Comparison of ENCODE assay signal across 2 cellular contexts in the genomic region with DNA sequence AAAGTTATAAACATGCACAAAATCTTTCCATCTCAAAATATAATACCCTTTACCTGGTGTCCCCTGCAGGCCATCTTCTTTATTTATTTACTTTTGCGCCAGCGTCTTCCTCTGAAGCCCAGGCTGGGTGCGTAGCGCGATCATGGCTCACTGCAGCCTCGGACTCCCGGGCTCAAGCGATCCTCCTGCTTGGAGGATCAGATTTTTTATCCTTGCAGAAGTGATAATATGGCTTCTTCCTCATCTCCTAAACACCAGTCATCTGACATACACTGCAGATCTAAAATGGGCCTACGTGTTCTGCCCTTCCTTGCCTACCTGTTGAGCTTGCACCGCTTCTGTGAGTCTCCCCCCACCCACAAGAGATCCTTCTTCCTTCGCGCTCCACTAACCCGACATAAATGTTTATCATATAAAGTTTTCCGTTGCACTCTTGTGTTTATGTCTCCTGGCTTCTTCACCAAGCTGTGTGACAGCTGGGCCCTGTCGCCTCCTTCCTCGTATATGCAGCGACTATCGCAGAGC.
TF ChIP-seq lines count a peak whose summit lies in the region.

No MANE protein-coding gene starts in this region.

TF ChIP-seq in HEK293, 187 proteins besides CTCF, POLR2A, EP300 and RAD21 (continued from another document and continues in another):
- TF ChIP-seq, protein P1, sequence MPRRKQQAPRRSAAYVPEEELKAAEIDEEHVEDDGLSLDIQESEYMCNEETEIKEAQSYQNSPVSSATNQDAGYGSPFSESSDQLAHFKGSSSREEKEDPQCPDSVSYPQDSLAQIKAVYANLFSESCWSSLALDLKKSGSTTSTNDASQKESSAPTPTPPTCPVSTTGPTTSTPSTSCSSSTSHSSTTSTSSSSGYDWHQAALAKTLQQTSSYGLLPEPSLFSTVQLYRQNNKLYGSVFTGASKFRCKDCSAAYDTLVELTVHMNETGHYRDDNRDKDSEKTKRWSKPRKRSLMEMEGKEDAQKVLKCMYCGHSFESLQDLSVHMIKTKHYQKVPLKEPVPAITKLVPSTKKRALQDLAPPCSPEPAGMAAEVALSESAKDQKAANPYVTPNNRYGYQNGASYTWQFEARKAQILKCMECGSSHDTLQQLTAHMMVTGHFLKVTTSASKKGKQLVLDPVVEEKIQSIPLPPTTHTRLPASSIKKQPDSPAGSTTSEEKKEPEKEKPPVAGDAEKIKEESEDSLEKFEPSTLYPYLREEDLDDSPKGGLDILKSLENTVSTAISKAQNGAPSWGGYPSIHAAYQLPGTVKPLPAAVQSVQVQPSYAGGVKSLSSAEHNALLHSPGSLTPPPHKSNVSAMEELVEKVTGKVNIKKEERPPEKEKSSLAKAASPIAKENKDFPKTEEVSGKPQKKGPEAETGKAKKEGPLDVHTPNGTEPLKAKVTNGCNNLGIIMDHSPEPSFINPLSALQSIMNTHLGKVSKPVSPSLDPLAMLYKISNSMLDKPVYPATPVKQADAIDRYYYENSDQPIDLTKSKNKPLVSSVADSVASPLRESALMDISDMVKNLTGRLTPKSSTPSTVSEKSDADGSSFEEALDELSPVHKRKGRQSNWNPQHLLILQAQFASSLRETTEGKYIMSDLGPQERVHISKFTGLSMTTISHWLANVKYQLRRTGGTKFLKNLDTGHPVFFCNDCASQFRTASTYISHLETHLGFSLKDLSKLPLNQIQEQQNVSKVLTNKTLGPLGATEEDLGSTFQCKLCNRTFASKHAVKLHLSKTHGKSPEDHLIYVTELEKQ (tag by site-specific recombination; IDR thresholded peaks at IDR 0.05; ENCODE audit: borderline replicate concordance): peak; percentile 48
- TF ChIP-seq, protein P2, sequence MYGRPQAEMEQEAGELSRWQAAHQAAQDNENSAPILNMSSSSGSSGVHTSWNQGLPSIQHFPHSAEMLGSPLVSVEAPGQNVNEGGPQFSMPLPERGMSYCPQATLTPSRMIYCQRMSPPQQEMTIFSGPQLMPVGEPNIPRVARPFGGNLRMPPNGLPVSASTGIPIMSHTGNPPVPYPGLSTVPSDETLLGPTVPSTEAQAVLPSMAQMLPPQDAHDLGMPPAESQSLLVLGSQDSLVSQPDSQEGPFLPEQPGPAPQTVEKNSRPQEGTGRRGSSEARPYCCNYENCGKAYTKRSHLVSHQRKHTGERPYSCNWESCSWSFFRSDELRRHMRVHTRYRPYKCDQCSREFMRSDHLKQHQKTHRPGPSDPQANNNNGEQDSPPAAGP (tag by site-specific recombination; IDR thresholded peaks at IDR 0.05): no peak
- TF ChIP-seq WT1 (tag by site-specific recombination; IDR thresholded peaks at IDR 0.05): peak; percentile 17; the same call in 1 of the 2 replicates
- no peak for TF ChIP-seq GLIS2 (tag by site-specific recombination; IDR thresholded peaks at IDR 0.05)
- 0 out of 2 replicates have a peak, but pooled peaks have one; percentile 3 for TF ChIP-seq GLIS1 (tag by site-specific recombination; IDR thresholded peaks at IDR 0.05)
- peak; percentile 100 for TF ChIP-seq SCRT1 (tag by site-specific recombination; IDR thresholded peaks at IDR 0.05; ENCODE audit: borderline replicate concordance)
- TF ChIP-seq FEZF1 (tag by site-specific recombination; IDR thresholded peaks at IDR 0.05): no peak
- peak; percentile 83; the same call in 1 of the 2 replicates for TF ChIP-seq ZNF10 (tag by site-specific recombination; IDR thresholded peaks at IDR 0.05)
- TF ChIP-seq ZBTB10 (tag by site-specific recombination; IDR thresholded peaks at IDR 0.05): no peak
- TF ChIP-seq ZNF600 (tag by site-specific recombination; IDR thresholded peaks at IDR 0.05): peak; percentile 87
- peak; percentile 100 for TF ChIP-seq SCRT2 (tag by site-specific recombination; IDR thresholded peaks at IDR 0.05)
- TF ChIP-seq ZNF324 (tag by site-specific recombination; IDR thresholded peaks at IDR 0.05): no peak; the same call in 1 of the 2 replicates
- 0 out of 2 replicates have a peak, but pooled peaks have one; percentile 8 for TF ChIP-seq ZFP69B (tag by site-specific recombination; IDR thresholded peaks at IDR 0.05)
- 0 out of 2 replicates have a peak, but pooled peaks have one; percentile 46 for TF ChIP-seq ZNF610 (tag by site-specific recombination; IDR thresholded peaks at IDR 0.05; ENCODE audit: borderline replicate concordance)
- peak; percentile 20; the same call in 1 of the 2 replicates for TF ChIP-seq ZNF280D (tag by site-specific recombination; IDR thresholded peaks at IDR 0.05)

TF ChIP-seq in WTC11, 78 proteins besides CTCF, POLR2A, EP300 and RAD21 (continued from another document):
- TF ChIP-seq E2F5 (CRISPR knock-in tag; IDR thresholded peaks at IDR 0.05): no peak
- TF ChIP-seq ATF1 (CRISPR knock-in tag; IDR thresholded peaks at IDR 0.05): no peak
- no peak for TF ChIP-seq PRRX2 (CRISPR knock-in tag; IDR thresholded peaks at IDR 0.05)
- TF ChIP-seq, protein P3, sequence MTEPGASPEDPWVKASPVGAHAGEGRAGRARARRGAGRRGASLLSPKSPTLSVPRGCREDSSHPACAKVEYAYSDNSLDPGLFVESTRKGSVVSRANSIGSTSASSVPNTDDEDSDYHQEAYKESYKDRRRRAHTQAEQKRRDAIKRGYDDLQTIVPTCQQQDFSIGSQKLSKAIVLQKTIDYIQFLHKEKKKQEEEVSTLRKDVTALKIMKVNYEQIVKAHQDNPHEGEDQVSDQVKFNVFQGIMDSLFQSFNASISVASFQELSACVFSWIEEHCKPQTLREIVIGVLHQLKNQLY (CRISPR knock-in tag; IDR thresholded peaks at IDR 0.05): no peak
- no peak for TF ChIP-seq FOXK1 (CRISPR knock-in tag; IDR thresholded peaks at IDR 0.05)
- no peak for TF ChIP-seq GRHL2 (CRISPR knock-in tag; IDR thresholded peaks at IDR 0.05; ENCODE audit: insufficient replicate concordance, severe bottlenecking)
- TF ChIP-seq ZNF263 (CRISPR knock-in tag; IDR thresholded peaks at IDR 0.05; ENCODE audit: low read depth): no peak
- no peak for TF ChIP-seq ZNF232 (CRISPR knock-in tag; IDR thresholded peaks at IDR 0.05)
- TF ChIP-seq CREM (CRISPR knock-in tag; IDR thresholded peaks at IDR 0.05): no peak
- TF ChIP-seq, protein P4, sequence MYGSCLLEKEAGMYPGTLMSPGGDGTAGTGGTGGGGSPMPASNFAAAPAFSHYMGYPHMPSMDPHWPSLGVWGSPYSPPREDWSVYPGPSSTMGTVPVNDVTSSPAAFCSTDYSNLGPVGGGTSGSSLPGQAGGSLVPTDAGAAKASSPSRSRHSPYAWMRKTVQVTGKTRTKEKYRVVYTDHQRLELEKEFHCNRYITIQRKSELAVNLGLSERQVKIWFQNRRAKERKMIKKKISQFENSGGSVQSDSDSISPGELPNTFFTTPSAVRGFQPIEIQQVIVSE (CRISPR knock-in tag; IDR thresholded peaks at IDR 0.05; ENCODE audit: borderline replicate concordance): no peak
- TF ChIP-seq SP1 (CRISPR knock-in tag; conservative IDR thresholded peaks at IDR 0.05): no peak
- TF ChIP-seq ZNF416 (CRISPR knock-in tag; IDR thresholded peaks at IDR 0.05): no peak
- no peak for TF ChIP-seq IRF2 (CRISPR knock-in tag; IDR thresholded peaks at IDR 0.05; ENCODE audit: borderline replicate concordance, low read depth)
- no peak for TF ChIP-seq IRF1 (CRISPR knock-in tag; IDR thresholded peaks at IDR 0.05)
